ENCODE assay signal across 28 cellular contexts in the genomic region with DNA sequence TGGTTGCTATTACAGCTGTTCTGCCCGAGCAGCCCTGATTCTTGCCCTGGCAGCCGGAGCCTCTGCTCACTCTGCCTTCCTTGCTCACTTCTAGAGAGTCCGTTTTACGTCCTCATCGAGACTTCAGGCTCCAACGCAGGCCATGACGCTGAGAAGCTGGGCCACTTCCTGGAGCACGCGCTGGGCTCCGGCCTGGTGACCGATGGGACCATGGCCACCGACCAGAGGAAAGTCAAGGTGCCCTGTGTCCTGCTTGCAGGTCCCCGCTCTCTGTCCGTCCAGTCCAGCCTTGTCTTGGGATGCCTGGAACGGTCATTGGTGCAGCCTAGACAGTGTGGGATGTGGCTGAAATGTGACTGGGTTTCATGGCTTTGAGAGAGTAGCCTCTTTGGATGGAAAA. TPM values are rescaled to one million over a fixed set of nuclear protein-coding genes. Genes with fewer than 3 reads are reported as not detected.
"Had no signal": no experiment of that assay in that cellular context is flagged by ENCODE, and none has a peak within 500 bp of the region (broad histone marks: within the 10 kb centered on the region; RNA-seq: fewer than 3 reads in every experiment).

No MANE protein-coding gene starts in this region.

- H3K9me3 ChIP-seq: esophagus squamous epithelium, testis, tibial artery had no signal

- ATAC-seq: effector memory CD8-positive, alpha-beta T cell; left ventricle myocardium superior; naive thymus-derived CD4-positive, alpha-beta T cell; sciatic nerve; stimulated activated naive CD8-positive, alpha-beta T cell treated with anti-CD3 and anti-CD28 coated beads, Interleukin-15, Interleukin-2, amounts not matched to agents 100 U/mL and 50 U/mL, for 24 hours had no signal

- DNase-seq: effector memory CD8-positive, alpha-beta T cell; erythroblast; esophagus squamous epithelium; foreskin melanocyte; glutamatergic neuron; hypothalamus; immature natural killer cell; islet precursor cell; kidney glomerular epithelial cell; mesendoderm; midbrain; naive thymus-derived CD4-positive, alpha-beta T cell; stimulated activated CD4-positive, alpha-beta T cell treated with anti-CD3 and anti-CD28 coated beads, Interleukin-12 subunit alpha, Interleukin-12 subunit beta, amount 100 ng/mL, for 4 hours; stimulated activated CD4-positive, alpha-beta T cell treated with anti-CD3 and anti-CD28 coated beads, Interleukin-1b, Interleukin-23, amount 100 ng/mL, for 48 hours; stimulated activated CD4-positive, alpha-beta T cell treated with anti-CD3 and anti-CD28 coated beads, Interleukin-4, amount 100 ng/mL, for 1 hour; stimulated activated CD8-positive, alpha-beta memory T cell treated with anti-CD3 and anti-CD28 coated beads, Interleukin-4, amount 100 ng/mL, for 48 hours; stimulated activated naive CD8-positive, alpha-beta T cell treated with anti-CD3 and anti-CD28 coated beads, Interleukin-15, Interleukin-2, amounts not matched to agents 100 U/mL and 50 U/mL, for 24 hours; substantia nigra; testis; tibial artery had no signal

- H3K9ac ChIP-seq: parathyroid adenoma had no signal

- H3K4me3 ChIP-seq: coronary artery, esophagus squamous epithelium, lung, smooth muscle cell, testis, tibial artery had no signal

- H3K27me3 ChIP-seq: esophagus squamous epithelium, testis, tibial artery had no signal

- H3K27ac ChIP-seq: esophagus squamous epithelium, parathyroid adenoma, testis, tibial artery had no signal

- H3K79me2 ChIP-seq: parathyroid adenoma had no signal

- H3K4me1 ChIP-seq: parathyroid adenoma, tibial artery had no signal

- H3K4me2 ChIP-seq: smooth muscle cell had no signal

- H2AFZ ChIP-seq: parathyroid adenoma had no signal

RNA-seq across cellular contexts. Expression of gene GAL3ST2, which starts 25.5 kb away (rescaled TPM):
- total RNA-seq: dermis microvascular lymphatic vessel endothelial cell, left ventricle myocardium superior, sciatic nerve, smooth muscle cell, urinary bladder had no signal
- polyA plus RNA-seq: immature natural killer cell; lung; naive thymus-derived CD4-positive, alpha-beta T cell; urinary bladder had no signal

RNA-seq across cellular contexts. Expression of gene NEU4, which starts 57.8 kb away (rescaled TPM):
- total RNA-seq: esophagus squamous epithelium, sciatic nerve, smooth muscle cell had no signal
- polyA plus RNA-seq: immature natural killer cell; naive thymus-derived CD4-positive, alpha-beta T cell had no signal
